19 cellular contexts compared by ENCODE assay signal in genomic region chr4:152719856-152720556, GRCh38. TPM values are rescaled to one million over a fixed set of nuclear protein-coding genes. Genes with fewer than 3 reads are reported as not detected.
DNase-seq lines count a peak whose midpoint lies in the region; ATAC-seq and TF ChIP-seq lines count a peak whose summit lies in the region.
"Had no signal": no experiment of that assay in that cellular context is flagged by ENCODE, and none has a peak within 500 bp of the region (broad histone marks: within the 10 kb centered on the region; RNA-seq: fewer than 3 reads in every experiment).

No MANE protein-coding gene starts in this region.

- H3K27me3 ChIP-seq in A673 (replicated peaks; ENCODE audit: insufficient read depth, low read depth, low read length, poor library complexity), result no peaks in the 10 kb centered on the region
- H3K27me3 ChIP-seq in lung (ENCODE audit: control insufficient read depth, insufficient read depth), result no peaks in the 10 kb centered on the region
- H3K27me3 ChIP-seq: neutrophil, vagina had no signal

- CTCF ChIA-PET in A673 (lab: Charles Lee), result no interaction called here

- H3K9me3 ChIP-seq in A673 (ENCODE audit: low read depth, low read length, poor library complexity, severe bottlenecking) (no peaks in the 10 kb centered on the region), lung (ENCODE audit: control insufficient read depth in 2 of 2, insufficient read depth in 1 of 2, low read length in 1 of 2) (peaks cover 0 to 2% of the 10 kb centered on the region in 2 donors), mucosa of descending colon (no peaks in the 10 kb centered on the region)
- H3K9me3 ChIP-seq: neutrophil, SK-N-SH, vagina had no signal

- BruUV-seq in A673 (replicated peaks; lab: Mats Ljungman, UMichigan), result no TSS peak

- H3K4me3 ChIP-seq in A673 (ENCODE audit: low read depth, low read length, poor library complexity, severe bottlenecking), result peak overlapping the region; percentile 29
- H3K4me3 ChIP-seq in lung, result no peak overlapping the region
- no peak overlapping the region for H3K4me3 ChIP-seq in mucosa of descending colon
- H3K4me3 ChIP-seq: vagina had no signal

- DNase-seq in A673 (ENCODE audit: low spot score) (peak; percentile 52), NCI-H1092 (lab: John Stamatoyannopoulos, UW) (peak; percentile 31), cerebellar cortex (ENCODE audit: low spot score) (peak; percentile 32), lung (ENCODE audit: low spot score) (no peak), HuH-7 (ENCODE audit: low spot score) (no peak), mucosa of descending colon (no peak), NOMO-1 treated with dmso at 0.1 percent for 144 hours (lab: John Stamatoyannopoulos, UW; ENCODE audit: unreplicated experiment) (no peak)
- DNase-seq in activated CD4-positive, alpha-beta T cell treated with anti-CD3 and anti-CD28 coated beads, Interleukin-2, amount 50 U/mL, for 4 hours, result no peak
- DNase-seq: activated CD4-positive, alpha-beta T cell treated with anti-CD3 and anti-CD28 coated beads, Interleukin-2, amount 10 ng/mL, durations not matched to agents 7 days and 5 days; activated naive CD8-positive, alpha-beta T cell treated with anti-CD3 and anti-CD28 coated beads for 36 hours; activated T-cell treated with anti-CD3 and anti-CD28 coated beads, Interleukin-2, amount 50 U/mL, for 1 hour; central memory CD4-positive, alpha-beta T cell; GDM1; SK-N-SH had no signal

- POLR2A ChIA-PET in A673 (lab: Charles Lee; ENCODE audit: low non-redundant PET), result interaction anchor here (0.6 kb wide), 1 partner anchor 1579 kb away, joined by 3 read pairs; no protein-coding TSS in a partner anchor

- intact Hi-C loops in A673 (cut with micrococcal nuclease; ENCODE audit: unreplicated experiment), result loop anchor here (5.0 kb wide), 1 partner anchor 258 kb away; no protein-coding TSS in a partner anchor
- intact Hi-C loops in mucosa of descending colon (cut with DNase I, micrococcal nuclease), result no loop called here

- WGBS in lung, 2 donors, result 67 to 82% methylated on average over 24 of the region's 24 CpGs

- TF ChIP-seq CTCF in A673 (conservative IDR thresholded peaks at IDR 0.05; ENCODE audit: low read depth, low read length) (no peak), lung (IDR thresholded peaks at IDR 0.05; ENCODE audit: control extremely low read depth, extremely low read depth) (no peak), mucosa of descending colon (IDR thresholded peaks at IDR 0.05) (no peak)

- H3K4me1 ChIP-seq in A673 (ENCODE audit: insufficient read depth, low read length, poor library complexity, severe bottlenecking) (no peaks in the 10 kb centered on the region), lung (ENCODE audit: control insufficient read depth in 2 of 2, insufficient read depth in 2 of 2, low read length in 2 of 2) (no peaks in the 10 kb centered on the region), mucosa of descending colon (ENCODE audit: low read depth) (no peaks in the 10 kb centered on the region)

- ATAC-seq in lung (ENCODE audit: insufficient read depth, low FRiP score) (peak; percentile 47), mucosa of descending colon (no peak)

- H3K36me3 ChIP-seq in A673 (ENCODE audit: insufficient read depth, low read length, poor library complexity, severe bottlenecking), result no peaks in the 10 kb centered on the region
- H3K36me3 ChIP-seq in lung (ENCODE audit: control insufficient read depth in 2 of 2, insufficient read depth in 2 of 2, low read length in 2 of 2), result no peaks in the 10 kb centered on the region
- no peaks in the 10 kb centered on the region for H3K36me3 ChIP-seq in mucosa of descending colon (ENCODE audit: low read depth)
- H3K36me3 ChIP-seq: neutrophil, vagina had no signal

- no peak overlapping the region for H3K27ac ChIP-seq in A673 (ENCODE audit: low read depth, low read length, poor library complexity, severe bottlenecking)
- H3K27ac ChIP-seq in lung (ENCODE audit: low read depth in 1 of 2, low read length in 1 of 2), result peak overlapping the region in 1 of 2 donors; percentile 57
- H3K27ac ChIP-seq: neutrophil, vagina had no signal

RNA-seq across cellular contexts. Expression of gene TMEM154, which starts 40.2 kb away (rescaled TPM):
- total RNA-seq in A673 (2021) (2.3 and 2.6 TPM in 2 replicates), lung (10 to 100 TPM; 10.2 to 18.9 TPM), mucosa of descending colon (1 to 10 TPM; 1.5 to 6.5 (median 1.8) TPM)
- polyA plus RNA-seq in lung, result 1 to 10 TPM; 1.6 to 6.7 TPM
- total RNA-seq: HepG2 had no signal

RNA-seq across cellular contexts. Expression of gene TIGD4, which starts 59.5 kb away (rescaled TPM):
- 0.41 and 0.48 TPM in 2 replicates for total RNA-seq in A673 (2021)
- 1 to 10 TPM; 1.2 to 2.1 TPM for total RNA-seq in lung
- under 1 TPM; 0.33 to 0.41 TPM for polyA plus RNA-seq in lung
- total RNA-seq in mucosa of descending colon, result under 1 TPM; 0.23 to 0.39 (median 0.38) TPM
- total RNA-seq: glomerular endothelial cell had no signal
- polyA plus RNA-seq: AG04450 had no signal

RNA-seq across cellular contexts. Expression of gene ARFIP1, which starts 59.7 kb away (rescaled TPM):
- 29.8 and 30.4 TPM in 2 replicates for total RNA-seq in A673 (2021)
- total RNA-seq in lung, result 10 to 100 TPM; 28.6 to 65.8 TPM
- 10 to 100 TPM; 20.9 to 21.6 TPM for polyA plus RNA-seq in lung
- total RNA-seq in mucosa of descending colon, result 10 to 100 TPM; 41.9 to 81.4 (median 50.1) TPM

Comparison
In these comparisons a context has a peak if more than half of its experiments do, and no peak if none do; other contexts are left out.
1. DNase-seq: peak in A673 (single experiment), NCI-H1092 (single experiment) and cerebellar cortex (single experiment); none in lung (single experiment), HuH-7 (single experiment), mucosa of descending colon (0 of 3), NOMO-1 treated with dmso at 0.1 percent for 144 hours (single experiment) and activated CD4-positive, alpha-beta T cell treated with anti-CD3 and anti-CD28 coated beads, Interleukin-2, amount 50 U/mL, for 4 hours (0 of 2).